In genomic region chr3:49900491-49901153, GRCh38 we compare ENCODE assay signal across 11 cellular contexts. TPM values are rescaled to one million over a fixed set of nuclear protein-coding genes. Genes with fewer than 3 reads are reported as not detected.
DNase-seq lines count a peak whose midpoint lies in the region; ATAC-seq and TF ChIP-seq lines count a peak whose summit lies in the region.
"Had no signal": no experiment of that assay in that cellular context is flagged by ENCODE, and none has a peak within 500 bp of the region (broad histone marks: within the 10 kb centered on the region; RNA-seq: fewer than 3 reads in every experiment).

No MANE protein-coding gene starts in this region.

- TF ChIP-seq CTCF in astrocyte of the spinal cord (IDR thresholded peaks at IDR 0.05; ENCODE audit: low read depth, low read length), result no peak

- H3K4me3 ChIP-seq in astrocyte of the spinal cord (ENCODE audit: low read depth, low read length), result no peak overlapping the region

- intact Hi-C loops in left colon (cut with DNase I, micrococcal nuclease), result loop anchor here in 1 of 2 donors (10.0 kb wide), 1 partner anchor 96 kb away; the partner anchor contains the start of gene INKA1

- ATAC-seq in left colon, result peak; percentile 72
- no peak for ATAC-seq in HG03139 (IDR thresholded peaks at IDR 0.05; ENCODE audit: unreplicated experiment)
- no peak for ATAC-seq in GM21576 (IDR thresholded peaks at IDR 0.05; ENCODE audit: unreplicated experiment)
- ATAC-seq: naive thymus-derived CD4-positive, alpha-beta T cell had no signal

- in situ Hi-C loops in astrocyte of the spinal cord (cut with HindIII; ENCODE audit: low sequenced_read_pairs), result no loop called here

- DNase-seq in 8988T (peak; percentile 97), HT1080 (ENCODE audit: low read depth) (peak; percentile 86), astrocyte of the spinal cord (ENCODE audit: low read depth, low spot score) (peak; percentile 54), left colon (peak; percentile 85 to 92), activated T-cell treated with anti-CD3 and anti-CD28 coated beads for 4 hours (no peak)
- no peak for DNase-seq in stimulated activated CD4-positive, alpha-beta T cell treated with anti-CD3 and anti-CD28 coated beads, Interleukin-4, amount 100 ng/mL, for 4 hours
- DNase-seq: activated CD4-positive, CD25-positive, alpha-beta regulatory T cell treated with anti-CD3 and anti-CD28 coated beads, Interleukin-2, amount 50 U/mL, for 72 hours; naive thymus-derived CD4-positive, alpha-beta T cell had no signal

RNA-seq across cellular contexts. Expression of gene MST1R, which starts 3.1 kb away (rescaled TPM):
- 1.2 TPM in 2 replicates for total RNA-seq in HT1080 (2014; rRNA removed; shearing (Covaris generic))
- polyA plus RNA-seq in HT1080 (2015; cell fraction: cytosol; rRNA removed), result 0.38 and 0.86 TPM in 2 replicates
- polyA plus RNA-seq in HT1080 (2015; cell fraction: nucleus; rRNA removed), result 1.7 and 2.0 TPM in 2 replicates
- 100 to 1,000 TPM; 124 to 145 TPM for total RNA-seq in left colon

RNA-seq across cellular contexts. Expression of gene MON1A, which starts 29.0 kb away (rescaled TPM):
- 24.0 and 31.1 TPM in 2 replicates for total RNA-seq in HT1080 (2014; rRNA removed; shearing (Covaris generic))
- polyA plus RNA-seq in HT1080 (2015; cell fraction: cytosol; rRNA removed), result 17.5 and 17.9 TPM in 2 replicates
- polyA plus RNA-seq in HT1080 (2015; cell fraction: nucleus; rRNA removed), result 12.4 and 12.7 TPM in 2 replicates
- total RNA-seq in left colon, result 1 to 10 TPM; 9.4 TPM

RNA-seq across cellular contexts. Expression of gene CAMKV, which starts 30.9 kb away (rescaled TPM):
- total RNA-seq in HT1080 (2014; rRNA removed; shearing (Covaris generic)), result 0.23 TPM in 1 of 2 replicates, not detected in the other
- 0.03 and 0.08 TPM in 2 replicates for polyA plus RNA-seq in HT1080 (2015; cell fraction: cytosol; rRNA removed)
- 0.38 and 0.43 TPM in 2 replicates for polyA plus RNA-seq in HT1080 (2015; cell fraction: nucleus; rRNA removed)
- under 1 TPM; 0.12 to 0.34 TPM for total RNA-seq in left colon
- total RNA-seq: CD4-positive, CD25-positive, alpha-beta regulatory T cell; naive thymus-derived CD4-positive, alpha-beta T cell had no signal
- polyA plus RNA-seq: CD4-positive, CD25-positive, alpha-beta regulatory T cell; naive thymus-derived CD4-positive, alpha-beta T cell had no signal

RNA-seq across cellular contexts. Expression of gene RBM6, which starts 39.3 kb away (rescaled TPM):
- total RNA-seq in HT1080 (2014; rRNA removed; shearing (Covaris generic)), result 34.1 and 43.8 TPM in 2 replicates
- polyA plus RNA-seq in HT1080 (2015; cell fraction: cytosol; rRNA removed), result 27.5 and 30.9 TPM in 2 replicates
- 151 and 163 TPM in 2 replicates for polyA plus RNA-seq in HT1080 (2015; cell fraction: nucleus; rRNA removed)
- total RNA-seq in left colon, result 10 to 100 TPM; 63.7 to 76.6 TPM

RNA-seq across cellular contexts. Expression of gene TRAIP, which starts 44.3 kb away (rescaled TPM):
- 13.4 and 15.1 TPM in 2 replicates for total RNA-seq in HT1080 (2014; rRNA removed; shearing (Covaris generic))
- 6.6 and 8.2 TPM in 2 replicates for polyA plus RNA-seq in HT1080 (2015; cell fraction: cytosol; rRNA removed)
- 31.1 and 32.4 TPM in 2 replicates for polyA plus RNA-seq in HT1080 (2015; cell fraction: nucleus; rRNA removed)
- 1 to 10 TPM; 3.2 to 5.3 TPM for total RNA-seq in left colon

Comparison
In these comparisons a context has a peak if more than half of its experiments do, and no peak if none do; other contexts are left out.
1. DNase-seq: peak in 8988T (single experiment), HT1080 (single experiment), astrocyte of the spinal cord (single experiment) and left colon (2 of 2); none in stimulated activated CD4-positive, alpha-beta T cell treated with anti-CD3 and anti-CD28 coated beads, Interleukin-4, amount 100 ng/mL, for 4 hours (0 of 2) and activated T-cell treated with anti-CD3 and anti-CD28 coated beads for 4 hours (single experiment).
2. RNA of gene MST1R, which starts 3.1 kb away (total RNA-seq): 124 to 145 TPM in left colon; 1.2 TPM in HT1080; every median in the first group is over 10 times any median in the second.